In the genomic region with DNA sequence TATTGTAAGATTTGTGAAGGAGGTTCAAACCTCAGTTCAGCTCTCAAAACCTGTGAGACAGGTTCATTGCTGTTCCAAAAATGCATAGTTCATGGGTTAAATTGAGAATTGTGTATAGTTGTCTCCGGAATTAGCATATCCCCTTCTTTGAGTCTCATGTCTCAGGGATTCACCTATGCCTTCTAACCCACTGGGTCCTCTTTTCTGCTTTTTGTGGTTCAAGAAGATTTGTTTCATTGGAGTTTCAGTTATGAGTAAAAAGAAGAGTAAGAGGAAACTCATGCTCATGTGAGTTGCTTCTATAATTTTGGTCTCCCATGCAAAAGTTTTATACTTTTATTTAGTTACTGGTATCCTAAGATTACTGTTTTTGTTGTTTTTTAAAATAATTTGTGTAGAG, we compare ENCODE assay signal across 1 cellular context.
TF ChIP-seq lines count a peak whose summit lies in the region.

No MANE protein-coding gene starts in this region.

TF ChIP-seq in GM12878, 131 proteins besides CTCF, POLR2A, EP300 and RAD21 (continued from another document):
- TF ChIP-seq E2F8 (IDR thresholded peaks at IDR 0.05; ENCODE audit: low read depth, partially characterized antibody) = no peak
- 0 out of 2 replicates have a peak, but pooled peaks have one; percentile 21 for TF ChIP-seq IRF4 (IDR thresholded peaks at IDR 0.05; ENCODE audit: low read depth, low read length)
- no peak for TF ChIP-seq RELA (IDR thresholded peaks at IDR 0.05; ENCODE audit: borderline replicate concordance, partially characterized antibody)
- TF ChIP-seq FOXM1 (IDR thresholded peaks at IDR 0.05; ENCODE audit: low read depth, low read length) = 0 out of 2 replicates have a peak, but pooled peaks have one; percentile 25
- TF ChIP-seq SMARCA5 (IDR thresholded peaks at IDR 0.05) = no peak
- no peak for TF ChIP-seq TBL1XR1 (IDR thresholded peaks at IDR 0.05; ENCODE audit: low read depth, low read length)
- TF ChIP-seq PBX3 (IDR thresholded peaks at IDR 0.05; ENCODE audit: insufficient replicate concordance, low read depth, low read length) = no peak
